10 cellular contexts compared by ENCODE assay signal in genomic region chr1:211632808-211633522, GRCh38. TPM values are rescaled to one million over a fixed set of nuclear protein-coding genes. Genes with fewer than 3 reads are reported as not detected.
DNase-seq lines count a peak whose midpoint lies in the region; ATAC-seq and TF ChIP-seq lines count a peak whose summit lies in the region.
"Had no signal": no experiment of that assay in that cellular context is flagged by ENCODE, and none has a peak within 500 bp of the region (broad histone marks: within the 10 kb centered on the region; RNA-seq: fewer than 3 reads in every experiment).

No MANE protein-coding gene starts in this region.

- no peak for ATAC-seq in HG02885 (IDR thresholded peaks at IDR 0.05; ENCODE audit: poor library complexity, unreplicated experiment)

- H4K20me1 ChIP-seq in BLaER1 treated with 17β-estradiol and CSF1 and Interleukin-3, amounts not matched to agents 10 nM and 100 nM: peaks cover 0 to 20% (median 12%) of the 10 kb centered on the region in 11 experiments; a peak in 8 of 22 replicates

- peaks cover 19 to 24% (median 22%) of the 10 kb centered on the region in 10 experiments for H3K4me1 ChIP-seq in BLaER1 treated with 17β-estradiol and CSF1 and Interleukin-3, amounts not matched to agents 10 nM and 100 nM
- peaks cover 24% of the 10 kb centered on the region for H3K4me1 ChIP-seq in BE2C

- no peaks in the 10 kb centered on the region for H3K27me3 Mint-ChIP-seq in osteocyte (ENCODE audit: unreplicated experiment)

- H3K9me3 ChIP-seq in BLaER1 treated with 17β-estradiol and CSF1 and Interleukin-3, amounts not matched to agents 10 nM and 100 nM (replicated peaks in 1 of 11): no peaks in the 10 kb centered on the region
- H3K9me3 ChIP-seq in BE2C: no peaks in the 10 kb centered on the region

- H3K4me1 Mint-ChIP-seq in osteocyte (ENCODE audit: unreplicated experiment): peaks cover 36% of the 10 kb centered on the region

- peak; percentile 76 for DNase-seq in NCI-H446 treated with DMSO at 0.1 percent for 48 hours (lab: John Stamatoyannopoulos, UW)
- peak; percentile 34 for DNase-seq in fibroblast of gingiva (ENCODE audit: low read depth)
- no peak for DNase-seq in osteocyte (ENCODE audit: extremely low spot score, unreplicated experiment)
- DNase-seq in activated T-cell treated with anti-CD3 and anti-CD28 coated beads, Interleukin-2, amount 50 U/mL, for 48 hours: no peak
- no peak for DNase-seq in mesenteric fat pad (ENCODE audit: low spot score)
- DNase-seq in BE2C: no peak
- DNase-seq: GF-D8, NCI-H187 had no signal

- peak overlapping the region in 3 of 11 experiments; percentile 14 to 27 (median 27); a peak in 2 of 22 replicates for H3K27ac ChIP-seq in BLaER1 treated with 17β-estradiol and CSF1 and Interleukin-3, amounts not matched to agents 10 nM and 100 nM

- H3K36me3 Mint-ChIP-seq in osteocyte (ENCODE audit: unreplicated experiment): no peaks in the 10 kb centered on the region

- H3K4me3 Mint-ChIP-seq in osteocyte (ENCODE audit: unreplicated experiment): no peak overlapping the region

- H3K9ac ChIP-seq in BLaER1 treated with 17β-estradiol and CSF1 and Interleukin-3, amounts not matched to agents 10 nM and 100 nM: peak overlapping the region in 4 of 11 experiments; percentile 5 to 39 (median 26); a peak in 5 of 22 replicates

- H3K4me2 ChIP-seq in BLaER1 treated with 17β-estradiol and CSF1 and Interleukin-3, amounts not matched to agents 10 nM and 100 nM: peak overlapping the region; percentile 60 to 91 (median 75)

- peaks cover 23 to 63% (median 50%) of the 10 kb centered on the region in 11 experiments; a peak in 21 of 22 replicates for H3K27me3 ChIP-seq in BLaER1 treated with 17β-estradiol and CSF1 and Interleukin-3, amounts not matched to agents 10 nM and 100 nM
- H3K27me3 ChIP-seq in BE2C: no peaks in the 10 kb centered on the region

- H3K27ac Mint-ChIP-seq in osteocyte (ENCODE audit: unreplicated experiment): peak overlapping the region; percentile 43

- H3K4me3 ChIP-seq in BLaER1 treated with 17β-estradiol and CSF1 and Interleukin-3, amounts not matched to agents 10 nM and 100 nM: no peak overlapping the region
- no peak overlapping the region for H3K4me3 ChIP-seq in BE2C (ENCODE audit: low read depth, low read length)

- H3K36me3 ChIP-seq in BLaER1 treated with 17β-estradiol and CSF1 and Interleukin-3, amounts not matched to agents 10 nM and 100 nM: no peaks in the 10 kb centered on the region
- no peaks in the 10 kb centered on the region for H3K36me3 ChIP-seq in BE2C

- TF ChIP-seq CTCF in osteocyte (IDR thresholded peaks at IDR 0.05): no peak
- no peak for TF ChIP-seq CTCF in BE2C (IDR thresholded peaks at IDR 0.05; ENCODE audit: low read depth, low read length)

- no peaks in the 10 kb centered on the region for H3K9me3 Mint-ChIP-seq in osteocyte (ENCODE audit: unreplicated experiment)

RNA-seq across cellular contexts. Expression of gene NEK2, which starts 42.5 kb away (rescaled TPM):
- total RNA-seq in osteocyte: 3.9 and 4.4 TPM in 2 replicates
- total RNA-seq in mesenteric fat pad: not detected
- polyA plus RNA-seq in BE2C (2012; ENCODE audit: insufficient read depth, insufficient read length, low read depth): 5.5 TPM

RNA-seq across cellular contexts. Expression of gene SLC30A1, which starts 54.0 kb away (rescaled TPM):
- total RNA-seq in osteocyte (12.1 and 14.2 TPM in 2 replicates), mesenteric fat pad (33.6 TPM)
- polyA plus RNA-seq in BE2C (2012; ENCODE audit: insufficient read depth, insufficient read length, low read depth): 13.0 TPM

Comparison
In these comparisons a context has a peak if more than half of its experiments do, and no peak if none do; other contexts are left out.
1. DNase-seq: peak in NCI-H446 treated with DMSO at 0.1 percent for 48 hours (single experiment) and fibroblast of gingiva (single experiment); none in osteocyte (single experiment), activated T-cell treated with anti-CD3 and anti-CD28 coated beads, Interleukin-2, amount 50 U/mL, for 48 hours (0 of 2), mesenteric fat pad (single experiment) and BE2C (single experiment).